In the genomic region with DNA sequence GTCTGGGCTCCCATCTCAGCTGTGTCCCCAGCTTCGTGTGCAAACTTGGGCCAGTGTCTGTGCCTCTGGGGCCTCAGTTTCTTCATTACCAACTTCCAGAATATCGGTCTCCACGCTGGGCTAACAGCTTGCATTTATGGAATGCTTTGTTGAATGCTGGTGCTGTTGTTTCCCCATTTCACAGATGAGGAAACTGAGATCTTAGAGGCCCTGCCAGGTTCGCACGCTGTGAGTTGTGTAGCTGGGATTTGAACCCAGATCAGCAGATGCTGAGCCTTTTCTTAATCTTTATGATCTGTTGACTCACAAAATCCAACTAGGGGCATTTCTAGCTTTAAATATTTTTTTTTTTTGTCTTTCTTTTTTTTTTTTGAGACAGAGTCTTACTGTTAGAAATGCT, we compare ENCODE assay signal across 16 cellular contexts.
A peak's percentile ranks its signal among the peaks of the same experiment; 100 is the strongest.
DNase-seq lines count a peak whose midpoint lies in the region; FAIRE-seq and TF ChIP-seq lines count a peak whose summit lies in the region.
"Had no signal": no experiment of that assay in that cellular context is flagged by ENCODE, and none has a peak within 500 bp of the region (broad histone marks: within the 10 kb centered on the region; RNA-seq: fewer than 3 reads in every experiment).

No MANE protein-coding gene starts in this region.

- no peaks in the 10 kb centered on the region; the same call in 1 of the 2 replicates for H3K23me2 ChIP-seq in H1 (ENCODE audit: low read depth, low read length)

- no peak overlapping the region for H3K14ac ChIP-seq in H1 (ENCODE audit: insufficient read length)

- no peak overlapping the region for H2BK20ac ChIP-seq in H1 (ENCODE audit: low read length)

- H3K9me3 Mint-ChIP-seq in Caco-2 (ENCODE audit: unreplicated experiment) (peaks cover 9% of the 10 kb centered on the region), mesothelial cell of epicardium (peaks cover 4% of the 10 kb centered on the region)
- H3K9me3 Mint-ChIP-seq: CD8-positive, alpha-beta T cell had no signal

- H3K27me3 ChIP-seq in Caco-2 (replicated peaks; ENCODE audit: control insufficient read depth, insufficient read depth, low read length) (no peaks in the 10 kb centered on the region), HUES6 (ENCODE audit: control insufficient read depth, insufficient read depth, low read length) (no peaks in the 10 kb centered on the region), H1 (replicated peaks in 1 of 4; ENCODE audit: control insufficient read depth in 3 of 4, extremely low read depth in 1 of 4, insufficient read depth in 3 of 4, low read length in 3 of 4) (peaks cover 0 to 4% (median 0%) of the 10 kb centered on the region in 4 experiments; a peak in 1 of 7 replicates)
- H3K27me3 ChIP-seq: BE2C had no signal

- no peak overlapping the region; the same call in 1 of the 2 replicates for H2BK12ac ChIP-seq in H1 (ENCODE audit: low read depth, low read length)

- H3K79me2 ChIP-seq in H1 (ENCODE audit: control insufficient read depth in 1 of 2, insufficient read depth in 2 of 2, low read length in 2 of 2): no peaks in the 10 kb centered on the region

- no peak for FAIRE-seq in H1 (lab: Jason Lieb, UNC)
- FAIRE-seq: A549, HTR-8/SVneo had no signal

- H3K4me3 ChIP-seq in Caco-2 (ENCODE audit: low read depth, low read length): no peak overlapping the region
- H3K4me3 ChIP-seq in HUES6 (ENCODE audit: low read depth, low read length): no peak overlapping the region
- no peak overlapping the region for H3K4me3 ChIP-seq in H1 (ENCODE audit: extremely low read depth in 1 of 4, insufficient read depth in 2 of 4, low read depth in 3 of 4, low read length in 4 of 4)
- H3K4me3 ChIP-seq in coronary artery: no peak overlapping the region
- H3K4me3 ChIP-seq: A549, GM23248 had no signal

- H2BK5ac ChIP-seq in H1 (ENCODE audit: low read depth, low read length): no peak overlapping the region

- no peaks in the 10 kb centered on the region for H3K79me1 ChIP-seq in H1 (ENCODE audit: low read depth, low read length)

- no peak overlapping the region for H2AFZ ChIP-seq in H1 (ENCODE audit: low read length)
- H2AFZ ChIP-seq: GM23248 had no signal

- intact Hi-C loops in Caco-2 (cut with micrococcal nuclease; ENCODE audit: unreplicated experiment): no loop called here

- no peak overlapping the region for H3K4me3 Mint-ChIP-seq in Caco-2 (ENCODE audit: unreplicated experiment)
- H3K4me3 Mint-ChIP-seq in mesothelial cell of epicardium: no peak overlapping the region
- H3K4me3 Mint-ChIP-seq: CD14-positive monocyte; CD8-positive, alpha-beta T cell; H9 had no signal

- POLR2A ChIA-PET in Caco-2 (lab: Charles Lee) (no interaction called here), H1 (lab: Charles Lee; ENCODE audit: partially characterized antibody) (no interaction called here)

- no TSS peak for BruUV-seq in Caco-2 (replicated peaks; lab: Mats Ljungman, UMichigan)

- H3K27ac Mint-ChIP-seq in Caco-2 (ENCODE audit: unreplicated experiment): peak overlapping the region; percentile 81
- peak overlapping the region; percentile 69 for H3K27ac Mint-ChIP-seq in mesothelial cell of epicardium
- H3K27ac Mint-ChIP-seq: CD14-positive monocyte; CD8-positive, alpha-beta T cell; H9 had no signal

- no peak overlapping the region for H2BK120ac ChIP-seq in H1 (replicated peaks; ENCODE audit: low read depth, low read length)

- no peak overlapping the region; the same call in 1 of the 2 replicates for H3K27ac ChIP-seq in HUES6 (ENCODE audit: low read depth, low read length)
- H3K27ac ChIP-seq in H1 (ENCODE audit: low read depth, low read length): no peak overlapping the region
- H3K27ac ChIP-seq in coronary artery: no peak overlapping the region
- H3K27ac ChIP-seq: A549, GM23248 had no signal

- TF ChIP-seq POLR2A in H1 (IDR thresholded peaks at IDR 0.05; ENCODE audit: control extremely low read depth in 1 of 2, low read depth in 2 of 2, low read length in 2 of 2): no peak

- H3K9ac ChIP-seq in HUES6 (ENCODE audit: low read length): peak overlapping the region; percentile 18
- no peak overlapping the region for H3K9ac ChIP-seq in H1 (replicated peaks in 1 of 4; ENCODE audit: extremely low read depth in 1 of 4, low read depth in 3 of 4, low read length in 3 of 4)
- H3K9ac ChIP-seq: GM23248 had no signal

- H4K91ac ChIP-seq in H1 (replicated peaks; ENCODE audit: insufficient read length, low read length): no peak overlapping the region

- peaks cover 18% of the 10 kb centered on the region for H3K4me1 Mint-ChIP-seq in Caco-2 (ENCODE audit: low read depth, unreplicated experiment)
- peaks cover 33% of the 10 kb centered on the region for H3K4me1 Mint-ChIP-seq in mesothelial cell of epicardium
- H3K4me1 Mint-ChIP-seq: CD14-positive monocyte had no signal

- no peak overlapping the region for H2AK5ac ChIP-seq in H1 (ENCODE audit: low read depth, low read length)

- CTCF ChIA-PET in Caco-2 (lab: Charles Lee): no interaction called here
- CTCF ChIA-PET in H1 (lab: Charles Lee; ENCODE audit: partially characterized antibody): interaction anchor here (0.9 kb wide), 1 partner anchor 19 kb away, joined by 3 read pairs; no protein-coding TSS in a partner anchor

- H4K5ac ChIP-seq in H1 (ENCODE audit: insufficient read length, low read depth, low read length): no peak overlapping the region

- no peak for TF ChIP-seq RAD21 in H1 (IDR thresholded peaks at IDR 0.05 in 1 of 2, conservative IDR thresholded peaks at IDR 0.05 in 1 of 2; ENCODE audit: low read depth in 2 of 2, low read length in 2 of 2)

- H2BK15ac ChIP-seq in H1 (ENCODE audit: low read length): no peak overlapping the region

- WGBS in H1 (ENCODE audit: extremely low coverage in 1 of 2, insufficient coverage in 1 of 2, insufficient read length in 1 of 2, insufficient replicate concordance in 2 of 2, low coverage in 1 of 2, low lambda C conversion rate in 2 of 2, missing lambda C conversion rate in 1 of 2), 2 experiments: 92% methylated on average over 5 of the region's 5 CpGs; no CpG with 5 or more reads in 1 of the 2 experiments

- no peak overlapping the region for H3K23ac ChIP-seq in H1 (ENCODE audit: insufficient read length)

- no peaks in the 10 kb centered on the region for H3K9me3 ChIP-seq in Caco-2
- no peaks in the 10 kb centered on the region; the same call in 1 of the 2 replicates for H3K9me3 ChIP-seq in HUES6 (ENCODE audit: control insufficient read depth, insufficient read depth, low read depth, low read length)
- H3K9me3 ChIP-seq in H1 (ENCODE audit: insufficient read depth in 2 of 2, low read depth in 1 of 2, low read length in 1 of 2): no peaks in the 10 kb centered on the region
- H3K9me3 ChIP-seq: A549, BE2C had no signal

- TF ChIP-seq EP300 in H1 (IDR thresholded peaks at IDR 0.05; ENCODE audit: borderline replicate concordance in 1 of 2, low read depth in 2 of 2, low read length in 2 of 2): no peak

- H3K36me3 ChIP-seq in Caco-2 (ENCODE audit: control insufficient read depth, insufficient read depth, low read length) (no peaks in the 10 kb centered on the region), HUES6 (ENCODE audit: control insufficient read depth, insufficient read depth, low read length) (peaks cover 3% of the 10 kb centered on the region; the same call in 1 of the 2 replicates), H1 (ENCODE audit: control insufficient read depth in 2 of 4, insufficient read depth in 4 of 4, low read length in 3 of 4) (no peaks in the 10 kb centered on the region)
- H3K36me3 ChIP-seq: BE2C had no signal

- no peak overlapping the region for H3K18ac ChIP-seq in H1 (ENCODE audit: extremely low read depth, low read length)

- DNase-seq in Caco-2 (no peak), H1 (ENCODE audit: low read depth in 1 of 2, low spot score in 2 of 2) (no peak), mesothelial cell of epicardium (ENCODE audit: low spot score in 2 of 2, unreplicated experiment in 2 of 2) (no peak), pons (ENCODE audit: low spot score) (no peak), coronary artery (ENCODE audit: low spot score) (no peak)
- DNase-seq in activated naive CD4-positive, alpha-beta T cell (lab: John Stamatoyannopoulos, UW): no peak
- DNase-seq: BE2C; CD8-positive, alpha-beta T cell; COR-L47; GM23248; H9; KBM-7 had no signal

- no peak overlapping the region for H3K4me2 ChIP-seq in H1 (ENCODE audit: insufficient read depth in 1 of 2, low read depth in 2 of 2, low read length in 2 of 2)
- H3K4me2 ChIP-seq: A549 had no signal

- H3K4me1 ChIP-seq in Caco-2 (peaks cover 58% of the 10 kb centered on the region), HUES6 (ENCODE audit: control insufficient read depth, insufficient read depth, low read length) (peaks cover 49% of the 10 kb centered on the region), H1 (replicated peaks in 1 of 4; ENCODE audit: control insufficient read depth in 3 of 4, insufficient read depth in 4 of 4, low read length in 3 of 4) (peaks cover 8 to 19% (median 18%) of the 10 kb centered on the region in 4 experiments; a peak in 6 of 7 replicates)
- H3K4me1 ChIP-seq: A549, BE2C had no signal

- no peak overlapping the region for H4K8ac ChIP-seq in H1 (ENCODE audit: extremely low read depth, insufficient read depth, low read length)

- no peak overlapping the region for H3K56ac ChIP-seq in H1 (replicated peaks; ENCODE audit: insufficient read length, low read depth, low read length)

- TF ChIP-seq CTCF in Caco-2 (IDR thresholded peaks at IDR 0.05; ENCODE audit: insufficient read depth in 1 of 2, low read depth in 1 of 2, low read length in 1 of 2, severe bottlenecking in 1 of 2, unreplicated experiment in 1 of 2) (no peak), H1 (IDR thresholded peaks at IDR 0.05; ENCODE audit: control extremely low read depth in 1 of 3, insufficient read depth in 1 of 3, low read depth in 1 of 3, low read length in 3 of 3) (no peak), mesothelial cell of epicardium (IDR thresholded peaks at IDR 0.05; ENCODE audit: unreplicated experiment) (no peak), coronary artery (IDR thresholded peaks at IDR 0.05) (no peak)

- H4K20me1 ChIP-seq in H1 (replicated peaks in 1 of 2; ENCODE audit: control insufficient read depth in 1 of 2, insufficient read depth in 2 of 2, low read length in 2 of 2): peaks cover 0 to 2% of the 10 kb centered on the region in 2 experiments

- H3K4ac ChIP-seq in H1 (replicated peaks; ENCODE audit: insufficient read length, low read depth, low read length): no peak overlapping the region

- H3K36me3 Mint-ChIP-seq in Caco-2 (ENCODE audit: insufficient read depth, unreplicated experiment) (peaks cover 6% of the 10 kb centered on the region), mesothelial cell of epicardium (no peaks in the 10 kb centered on the region)
- H3K36me3 Mint-ChIP-seq: CD14-positive monocyte; CD8-positive, alpha-beta T cell had no signal

- H3K27me3 Mint-ChIP-seq in Caco-2 (ENCODE audit: insufficient read depth, unreplicated experiment): no peaks in the 10 kb centered on the region
- H3K27me3 Mint-ChIP-seq in mesothelial cell of epicardium (ENCODE audit: low read depth): no peaks in the 10 kb centered on the region

TF ChIP-seq in H1, 55 proteins besides CTCF, POLR2A, EP300 and RAD21 (continues in another document):
- TF ChIP-seq ZNF274 (IDR thresholded peaks at IDR 0.05; ENCODE audit: borderline replicate concordance, extremely low read depth, low read length) (no peak), CHD2 (IDR thresholded peaks at IDR 0.05; ENCODE audit: low read length) (no peak), BRCA1 (IDR thresholded peaks at IDR 0.05; ENCODE audit: low read depth, low read length) (no peak), MAFK (IDR thresholded peaks at IDR 0.05; ENCODE audit: low read depth, low read length) (no peak), CHD1 (IDR thresholded peaks at IDR 0.05; ENCODE audit: low read depth, low read length) (no peak)
